In the genomic region with DNA sequence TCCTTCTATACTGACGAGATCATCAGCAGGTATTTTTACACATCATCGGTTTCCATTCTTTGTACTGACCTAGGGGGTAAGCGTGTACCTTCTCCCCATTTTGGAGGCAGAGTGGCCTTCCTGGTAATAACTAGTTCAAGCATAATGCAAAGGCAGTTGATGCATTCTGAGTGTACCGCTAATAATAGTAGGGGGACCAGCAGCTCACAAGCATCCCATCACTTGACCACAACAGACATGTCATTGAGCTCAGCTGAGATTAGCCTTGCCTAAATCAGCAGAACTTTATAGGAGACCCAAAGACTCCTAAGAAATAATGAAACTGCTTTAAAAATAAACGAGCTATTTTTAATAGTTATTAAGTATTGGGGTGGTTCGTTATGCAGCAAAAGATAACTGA, we compare ENCODE assay signal across 21 cellular contexts.
"Had no signal": no experiment of that assay in that cellular context is flagged by ENCODE, and none has a peak within 500 bp of the region (broad histone marks: within the 10 kb centered on the region; RNA-seq: fewer than 3 reads in every experiment).

No MANE protein-coding gene starts in this region.

- H3K36me3 Mint-ChIP-seq: natural killer cell treated with Interleukin-12 subunit alpha and Interleukin-12 subunit beta and Interleukin-15 and Interleukin-18, amount 100 ng/mL, for 72 hours; stimulated activated naive B cell treated with anti-CD40 and anti-IgM and Interleukin-4, amounts not matched to agents 10 μg/mL and 1 μg/mL and 100 μg/mL, for 72 hours had no signal

- H3K27me3 ChIP-seq: colonic mucosa, heart right ventricle, right lobe of liver, testis, transverse colon had no signal

- H3K9me3 ChIP-seq: colonic mucosa, heart right ventricle, psoas muscle, right lobe of liver, testis, transverse colon had no signal

- DNase-seq: colonic mucosa; dermis blood vessel endothelial cell; erythroblast; foreskin melanocyte; heart right ventricle; hypothalamus; kidney glomerular epithelial cell; mammary epithelial cell; psoas muscle; retina; right lobe of liver; stimulated activated CD4-positive, alpha-beta T cell treated with anti-CD3 and anti-CD28 coated beads, Interleukin-2, amount 100 ng/mL, for 24 hours; stimulated activated CD4-positive, alpha-beta T cell treated with anti-CD3 and anti-CD28 coated beads, Interleukin-4, amount 100 ng/mL, for 4 hours; stimulated activated naive B cell treated with anti-CD40 and anti-IgM and Interleukin-4, amounts not matched to agents 10 μg/mL and 1 μg/mL and 100 μg/mL, for 72 hours; stimulated activated naive CD8-positive, alpha-beta T cell treated with anti-CD3 and anti-CD28 coated beads, Interleukin-15, amount 100 ng/mL, for 72 hours; testis; transverse colon had no signal

- FAIRE-seq: endothelial cell of umbilical vein, islet of Langerhans had no signal

- ATAC-seq: heart right ventricle; left lobe of liver; natural killer cell treated with Interleukin-12 subunit alpha and Interleukin-12 subunit beta and Interleukin-15 and Interleukin-18, amount 100 ng/mL, for 72 hours; psoas muscle; right lobe of liver; stimulated activated naive B cell treated with anti-CD40 and anti-IgM and Interleukin-4, amounts not matched to agents 10 μg/mL and 1 μg/mL and 100 μg/mL, for 72 hours; stimulated activated naive CD8-positive, alpha-beta T cell treated with anti-CD3 and anti-CD28 coated beads, Interleukin-15, amount 100 ng/mL, for 72 hours had no signal

- H3K36me3 ChIP-seq: colonic mucosa, heart right ventricle, transverse colon had no signal

- H3K27ac ChIP-seq: colonic mucosa, heart right ventricle, psoas muscle, right lobe of liver had no signal

- H3K27me3 Mint-ChIP-seq: stimulated activated naive B cell treated with anti-CD40 and anti-IgM and Interleukin-4, amounts not matched to agents 10 μg/mL and 1 μg/mL and 100 μg/mL, for 72 hours had no signal

- H3K9me3 Mint-ChIP-seq: natural killer cell treated with Interleukin-12 subunit alpha and Interleukin-12 subunit beta and Interleukin-15 and Interleukin-18, amount 100 ng/mL, for 72 hours; stimulated activated naive B cell treated with anti-CD40 and anti-IgM and Interleukin-4, amounts not matched to agents 10 μg/mL and 1 μg/mL and 100 μg/mL, for 72 hours; stimulated activated naive CD8-positive, alpha-beta T cell treated with anti-CD3 and anti-CD28 coated beads, Interleukin-15, amount 100 ng/mL, for 72 hours had no signal

- H3K4me1 Mint-ChIP-seq: stimulated activated naive CD8-positive, alpha-beta T cell treated with anti-CD3 and anti-CD28 coated beads, Interleukin-15, amount 100 ng/mL, for 72 hours had no signal

- H3K27ac Mint-ChIP-seq: natural killer cell treated with Interleukin-12 subunit alpha and Interleukin-12 subunit beta and Interleukin-15 and Interleukin-18, amount 100 ng/mL, for 72 hours; stimulated activated naive B cell treated with anti-CD40 and anti-IgM and Interleukin-4, amounts not matched to agents 10 μg/mL and 1 μg/mL and 100 μg/mL, for 72 hours; stimulated activated naive CD8-positive, alpha-beta T cell treated with anti-CD3 and anti-CD28 coated beads, Interleukin-15, amount 100 ng/mL, for 72 hours had no signal

- H3K4me1 ChIP-seq: colonic mucosa, psoas muscle had no signal

- H3K4me3 ChIP-seq: colonic mucosa, heart right ventricle, psoas muscle, right lobe of liver, testis, transverse colon had no signal

- H3K4me3 Mint-ChIP-seq: natural killer cell treated with Interleukin-12 subunit alpha and Interleukin-12 subunit beta and Interleukin-15 and Interleukin-18, amount 100 ng/mL, for 72 hours; stimulated activated naive B cell treated with anti-CD40 and anti-IgM and Interleukin-4, amounts not matched to agents 10 μg/mL and 1 μg/mL and 100 μg/mL, for 72 hours; stimulated activated naive CD8-positive, alpha-beta T cell treated with anti-CD3 and anti-CD28 coated beads, Interleukin-15, amount 100 ng/mL, for 72 hours had no signal
